In genomic region chr1:234373938-234374240, GRCh38 we compare ENCODE assay signal across 8 cellular contexts. TPM values are rescaled to one million over a fixed set of nuclear protein-coding genes. Genes with fewer than 3 reads are reported as not detected.
DNase-seq lines count a peak whose midpoint lies in the region; ATAC-seq and TF ChIP-seq lines count a peak whose summit lies in the region.

No MANE protein-coding gene starts in this region.

- H3K27me3 ChIP-seq in heart right ventricle, result no peaks in the 10 kb centered on the region

- peaks cover 6 to 31% (median 20%) of the 10 kb centered on the region in 9 donors for H3K4me1 ChIP-seq in heart right ventricle

- intact Hi-C loops in heart right ventricle (cut with DNase I), result no loop called here

- H3K9me3 ChIP-seq in heart right ventricle, result no peaks in the 10 kb centered on the region

- H3K4me3 ChIP-seq in heart right ventricle (peak overlapping the region; percentile 53 to 88 (median 76)), skin epidermis (peak overlapping the region; percentile 60 to 87 (median 72))

- H3K27ac ChIP-seq in VCaP (peak overlapping the region; percentile 96), heart right ventricle (peak overlapping the region; percentile 92 to 98 (median 96)), skin epidermis (peak overlapping the region; percentile 88 to 99 (median 98))

- no peak for DNase-seq in heart right ventricle
- DNase-seq in iPS-NIHi11 (ENCODE audit: low spot score), result no peak
- DNase-seq in GM20000 (ENCODE audit: low spot score), result no peak
- no peak for DNase-seq in NCI-H774 (lab: John Stamatoyannopoulos, UW)

- peak; percentile 23 for ATAC-seq in GM18511 (IDR thresholded peaks at IDR 0.05; ENCODE audit: unreplicated experiment)
- ATAC-seq in HG02678 (IDR thresholded peaks at IDR 0.05; ENCODE audit: unreplicated experiment), result peak; percentile 19
- peak; percentile 28 to 78 (median 52) for ATAC-seq in heart right ventricle

- peaks cover 0 to 39% (median 29%) of the 10 kb centered on the region in 9 donors for H3K36me3 ChIP-seq in heart right ventricle

- WGBS in heart right ventricle, 2 donors, result 1 to 2% methylated on average over 6 of the region's 6 CpGs

- TF ChIP-seq CTCF in VCaP (conservative IDR thresholded peaks at IDR 0.05), result no peak
- no peak for TF ChIP-seq CTCF in heart right ventricle (IDR thresholded peaks at IDR 0.05)
- TF ChIP-seq CTCF in GM20000 (IDR thresholded peaks at IDR 0.05; ENCODE audit: extremely low read depth, missing control alignments), result no peak

RNA-seq across cellular contexts. Expression of gene COA6, which starts 0.6 kb away (rescaled TPM):
- 10 to 100 TPM; 23.4 to 48.4 (median 29.1) TPM for total RNA-seq in heart right ventricle
- polyA plus RNA-seq in heart right ventricle, result 10 to 100 TPM; 95.3 to 98.5 TPM
